ENCODE assay signal across 1 cellular context in genomic region chr4:26941951-26942350, GRCh38.
TF ChIP-seq lines count a peak whose summit lies in the region.

No MANE protein-coding gene starts in this region.

TF ChIP-seq in K562, 482 proteins besides CTCF, POLR2A, EP300 and RAD21 (continued from another document):
- no peak for TF ChIP-seq HLTF (IDR thresholded peaks at IDR 0.05)
- TF ChIP-seq CBFA2T2 (conservative IDR thresholded peaks at IDR 0.05) = peak; percentile 32; the same call in 1 of the 2 replicates
- TF ChIP-seq TAL1 (IDR thresholded peaks at IDR 0.05) = peak; percentile 23; the same call in 1 of the 2 replicates
- TF ChIP-seq HDAC2 (IDR thresholded peaks at IDR 0.05) = no peak
- no peak for TF ChIP-seq ZNF140 (CRISPR knock-in tag; IDR thresholded peaks at IDR 0.05)
- no peak for TF ChIP-seq MTA2 (IDR thresholded peaks at IDR 0.05; ENCODE audit: low read depth)
- TF ChIP-seq ZNF384 (IDR thresholded peaks at IDR 0.05; ENCODE audit: low read depth, low read length) = 0 out of 2 replicates have a peak, but pooled peaks have one; percentile 32
- TF ChIP-seq ZKSCAN1 (IDR thresholded peaks at IDR 0.05; ENCODE audit: low read depth, low read length) = no peak
- peak; percentile 19; the same call in 1 of the 2 replicates for TF ChIP-seq NCOR1 (IDR thresholded peaks at IDR 0.05)
- TF ChIP-seq NCOA4 (IDR thresholded peaks at IDR 0.05; ENCODE audit: partially characterized antibody) = no peak
- peak; percentile 62 for TF ChIP-seq CBFA2T3 (IDR thresholded peaks at IDR 0.05)
